ENCODE assay signal across 8 cellular contexts in genomic region chr6:41939848-41940758, GRCh38. TPM values are rescaled to one million over a fixed set of nuclear protein-coding genes. Genes with fewer than 3 reads are reported as not detected.
A peak's percentile ranks its signal among the peaks of the same experiment; 100 is the strongest.
DNase-seq lines count a peak whose midpoint lies in the region; ATAC-seq and TF ChIP-seq lines count a peak whose summit lies in the region.

No MANE protein-coding gene starts in this region.

- H3K9me3 Mint-ChIP-seq in IgD-negative memory B cell = no peaks in the 10 kb centered on the region
- H3K9me3 Mint-ChIP-seq in activated CD8-positive, alpha-beta T cell treated with anti-CD3 and anti-CD28 coated beads, Interleukin-2, amount 10 ng/mL, durations not matched to agents 7 days and 5 days (ENCODE audit: insufficient read depth) = no peaks in the 10 kb centered on the region

- 8 to 13% (median 8%) methylated on average over 26 to 27 of the region's 27 CpGs for WGBS in ovary, 3 donors

- H3K9me3 ChIP-seq in AG04450 (ENCODE audit: control insufficient read depth, insufficient read depth, low read length) (peaks cover 3% of the 10 kb centered on the region; the same call in 1 of the 2 replicates), ovary (no peaks in the 10 kb centered on the region)

- H3K27me3 ChIP-seq in AG04450 (ENCODE audit: control insufficient read depth, insufficient read depth, low read length) (no peaks in the 10 kb centered on the region), ovary (no peaks in the 10 kb centered on the region)

- CTCF ChIA-PET in AG04450 (lab: Charles Lee) = interaction anchor here (0.7 to 12.9 kb wide), 7 partner anchors 19 to 153 kb away, joined by 3 to 145 read pairs (median 8); partner anchors contain the start of genes BYSL, MED20 and TOMM6
- CTCF ChIA-PET in activated CD8-positive, alpha-beta T cell treated with anti-CD3 and anti-CD28 coated beads, Interleukin-2, amount 10 ng/mL, durations not matched to agents 7 days and 5 days (lab: Charles Lee) = interaction anchor here (1.0 to 19.0 kb wide), 14 partner anchors 12 to 164 kb away, joined by 3 to 451 read pairs (median 6); partner anchors contain the start of genes BYSL, MED20, TAF8 and TOMM6

- peaks cover 10% of the 10 kb centered on the region for H3K4me1 ChIP-seq in ovary (ENCODE audit: insufficient read depth)

- no peaks in the 10 kb centered on the region for H3K27me3 Mint-ChIP-seq in IgD-negative memory B cell
- no peaks in the 10 kb centered on the region for H3K27me3 Mint-ChIP-seq in activated CD8-positive, alpha-beta T cell treated with anti-CD3 and anti-CD28 coated beads, Interleukin-2, amount 10 ng/mL, durations not matched to agents 7 days and 5 days (ENCODE audit: low read depth)

- POLR2A ChIA-PET in AG04450 (lab: Yijun Ruan, JAX) = interaction anchor here (0.5 to 1.7 kb wide), 4 partner anchors 19 to 571 kb away, joined by 3 to 6 read pairs (median 5); partner anchors contain the start of gene BYSL
- POLR2A ChIA-PET in activated CD8-positive, alpha-beta T cell treated with anti-CD3 and anti-CD28 coated beads, Interleukin-2, amount 10 ng/mL, durations not matched to agents 7 days and 5 days (lab: Charles Lee) = interaction anchor here (0.6 to 13.1 kb wide), 16 partner anchors 10 to 154 kb away, joined by 3 to 372 read pairs (median 6); partner anchors contain the start of genes BYSL, MED20, TAF8 and TOMM6

- TF ChIP-seq POLR2A in ovary (IDR thresholded peaks at IDR 0.05) = no peak

- TF ChIP-seq CTCF in AG04450 (IDR thresholded peaks at IDR 0.05; ENCODE audit: low read depth, low read length) (no peak), ovary (IDR thresholded peaks at IDR 0.05) (no peak)

- peak overlapping the region; percentile 86 to 94 (median 89) for H3K4me3 Mint-ChIP-seq in IgD-negative memory B cell
- H3K4me3 Mint-ChIP-seq in activated CD8-positive, alpha-beta T cell treated with anti-CD3 and anti-CD28 coated beads, Interleukin-2, amount 10 ng/mL, durations not matched to agents 7 days and 5 days = peak overlapping the region; percentile 99

- H3K4me1 Mint-ChIP-seq in IgD-negative memory B cell = peaks cover 35 to 44% (median 44%) of the 10 kb centered on the region in 3 donors
- peaks cover 60% of the 10 kb centered on the region for H3K4me1 Mint-ChIP-seq in activated CD8-positive, alpha-beta T cell treated with anti-CD3 and anti-CD28 coated beads, Interleukin-2, amount 10 ng/mL, durations not matched to agents 7 days and 5 days (ENCODE audit: low read depth)

- DNase-seq in AG04450 (ENCODE audit: low read depth, low spot score) (no peak), fibroblast of peridontal ligament (ENCODE audit: extremely low read depth) (peak; percentile 39), ovary (peak in 2 of 5 donors; percentile 17 to 20), NCI-H1417 (lab: John Stamatoyannopoulos, UW) (no peak), amniotic stem cell (lab: John Stamatoyannopoulos, UW) (no peak), germinal center (ENCODE audit: low spot score) (no peak)
- DNase-seq in activated CD8-positive, alpha-beta T cell treated with anti-CD3 and anti-CD28 coated beads, Interleukin-2, amount 10 ng/mL, durations not matched to agents 7 days and 5 days = peak; percentile 83

- peak overlapping the region; percentile 89 to 96 (median 94) for H3K27ac Mint-ChIP-seq in IgD-negative memory B cell
- peak overlapping the region; percentile 97 for H3K27ac Mint-ChIP-seq in activated CD8-positive, alpha-beta T cell treated with anti-CD3 and anti-CD28 coated beads, Interleukin-2, amount 10 ng/mL, durations not matched to agents 7 days and 5 days

- H3K36me3 ChIP-seq in ovary = no peaks in the 10 kb centered on the region

- no peaks in the 10 kb centered on the region for H3K36me3 Mint-ChIP-seq in IgD-negative memory B cell
- peaks cover 62% of the 10 kb centered on the region for H3K36me3 Mint-ChIP-seq in activated CD8-positive, alpha-beta T cell treated with anti-CD3 and anti-CD28 coated beads, Interleukin-2, amount 10 ng/mL, durations not matched to agents 7 days and 5 days (ENCODE audit: low read depth)

- no peak for TF ChIP-seq EP300 in ovary (IDR thresholded peaks at IDR 0.05)

- H3K27ac ChIP-seq in AG04450 (ENCODE audit: low read depth, low read length) = peak overlapping the region; percentile 21
- peak overlapping the region in 1 of 2 donors; percentile 31 for H3K27ac ChIP-seq in ovary

- intact Hi-C loops in ovary (cut with DNase I) = loop anchor here (5.0 to 10.0 kb wide), 3 partner anchors 102 to 155 kb away; partner anchors contain the start of genes PRICKLE4 (in 1 of the 4) and TOMM6 (in 1 of the 4)

- H3K4me3 ChIP-seq in AG04450 (ENCODE audit: low read depth, low read length) (peak overlapping the region; percentile 98), ovary (peak overlapping the region; percentile 61)

- peak; percentile 29 for ATAC-seq in activated CD8-positive, alpha-beta T cell treated with anti-CD3 and anti-CD28 coated beads, Interleukin-2, amount 10 ng/mL, durations not matched to agents 7 days and 5 days

RNA-seq across cellular contexts. Expression of gene CCND3, which starts 1.5 kb away (rescaled TPM):
- polyA plus RNA-seq in AG04450 (2011; rRNA removed) (25.8 and 30.9 TPM in 2 replicates), IgD-negative memory B cell (309 TPM), ovary (10 to 100 TPM; 23.9 to 52.8 TPM)
- polyA minus RNA-seq in AG04450 (2011; rRNA and poly(A)+ RNA removed) = 23.3 and 29.9 TPM in 2 replicates
- 100 to 1,000 TPM; 441 to 462 TPM for total RNA-seq in activated CD8-positive, alpha-beta T cell treated with anti-CD3 and anti-CD28 coated beads, Interleukin-2, amount 10 ng/mL, durations not matched to agents 7 days and 5 days
- total RNA-seq in ovary = 100 to 1,000 TPM in 1 of 7 donors, 10 to 100 TPM in 6; 22.7 to 217 (median 58.4) TPM

RNA-seq across cellular contexts. Expression of gene BYSL, which starts 18.8 kb away (rescaled TPM):
- 18.1 and 25.1 TPM in 2 replicates for polyA plus RNA-seq in AG04450 (2011; rRNA removed)
- 20.3 and 26.7 TPM in 2 replicates for polyA minus RNA-seq in AG04450 (2011; rRNA and poly(A)+ RNA removed)
- polyA plus RNA-seq in IgD-negative memory B cell = 9.6 TPM
- total RNA-seq in activated CD8-positive, alpha-beta T cell treated with anti-CD3 and anti-CD28 coated beads, Interleukin-2, amount 10 ng/mL, durations not matched to agents 7 days and 5 days = 10 to 100 TPM; 39.4 to 43.1 TPM
- 10 to 100 TPM in 5 of 7 donors, 1 to 10 TPM in 2; 4.8 to 29.2 (median 14.8) TPM for total RNA-seq in ovary
- 1 to 10 TPM; 8.5 TPM for polyA plus RNA-seq in ovary

RNA-seq across cellular contexts. Expression of gene MED20, which starts 19.2 kb away (rescaled TPM):
- polyA plus RNA-seq in AG04450 (2011; rRNA removed) (45.0 and 48.6 TPM in 2 replicates), IgD-negative memory B cell (9.8 TPM), ovary (10 to 100 TPM in 1 of 2 donors, 1 to 10 TPM in 1; 7.2 to 15.1 TPM)
- polyA minus RNA-seq in AG04450 (2011; rRNA and poly(A)+ RNA removed) = 41.7 and 48.0 TPM in 2 replicates
- total RNA-seq in activated CD8-positive, alpha-beta T cell treated with anti-CD3 and anti-CD28 coated beads, Interleukin-2, amount 10 ng/mL, durations not matched to agents 7 days and 5 days = 10 to 100 TPM; 20.6 to 22.3 TPM
- 10 to 100 TPM in 5 of 7 donors, 1 to 10 TPM in 2; 8.4 to 20.0 (median 13.1) TPM for total RNA-seq in ovary

RNA-seq across cellular contexts. Expression of gene USP49, which starts 44.9 kb away (rescaled TPM):
- polyA plus RNA-seq in AG04450 (2011; rRNA removed) (2.9 and 3.0 TPM in 2 replicates), IgD-negative memory B cell (1.5 TPM), ovary (1 to 10 TPM; 2.0 to 2.7 TPM)
- 2.5 and 2.8 TPM in 2 replicates for polyA minus RNA-seq in AG04450 (2011; rRNA and poly(A)+ RNA removed)
- 1 to 10 TPM; 6.2 to 7.8 TPM for total RNA-seq in activated CD8-positive, alpha-beta T cell treated with anti-CD3 and anti-CD28 coated beads, Interleukin-2, amount 10 ng/mL, durations not matched to agents 7 days and 5 days
- 1 to 10 TPM; 2.4 to 5.1 (median 4.7) TPM for total RNA-seq in ovary

Comparison
In these comparisons a context has a peak if more than half of its experiments do, and no peak if none do; other contexts are left out.
1. DNase-seq: peak in activated CD8-positive, alpha-beta T cell treated with anti-CD3 and anti-CD28 coated beads, Interleukin-2, amount 10 ng/mL, durations not matched to agents 7 days and 5 days (single experiment) and fibroblast of peridontal ligament (single experiment); none in AG04450 (single experiment), NCI-H1417 (0 of 3), amniotic stem cell (single experiment) and germinal center (single experiment).